In the genomic region with DNA sequence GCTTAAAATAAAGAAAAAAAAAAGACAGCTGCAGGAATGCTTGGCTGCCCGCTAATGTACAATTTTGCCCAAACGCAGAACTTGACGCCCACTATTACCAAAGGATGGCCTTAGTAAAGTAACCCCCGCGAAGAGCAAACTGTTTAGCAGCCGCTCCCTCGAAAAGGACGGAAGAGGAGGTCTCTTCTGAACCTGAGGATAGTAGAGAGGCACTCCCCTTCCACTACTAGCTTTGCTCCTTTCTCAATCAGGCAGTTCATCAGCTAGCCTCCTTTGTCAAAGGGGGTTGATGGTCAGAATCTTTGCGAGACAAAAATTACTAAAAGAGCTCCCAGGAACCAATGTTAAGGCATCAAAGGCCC, we compare ENCODE assay signal across 8 cellular contexts. TPM values are rescaled to one million over a fixed set of nuclear protein-coding genes. Genes with fewer than 3 reads are reported as not detected.
DNase-seq lines count a peak whose midpoint lies in the region; ATAC-seq and TF ChIP-seq lines count a peak whose summit lies in the region.

No MANE protein-coding gene starts in this region.

- TF ChIP-seq POLR2A in spleen (IDR thresholded peaks at IDR 0.05): no peak

- H3K4me1 ChIP-seq in spleen: peaks cover 17 to 49% (median 43%) of the 10 kb centered on the region in 6 donors

- H3K27ac ChIP-seq in spleen: peak overlapping the region; percentile 79 to 98 (median 98)

- no peak for TF ChIP-seq CTCF in astrocyte of the cerebellum (IDR thresholded peaks at IDR 0.05; ENCODE audit: low read depth, low read length, missing control alignments)
- TF ChIP-seq CTCF in spleen (IDR thresholded peaks at IDR 0.05 in 8 of 11, conservative IDR thresholded peaks at IDR 0.05 in 3 of 11): no peak

- no peaks in the 10 kb centered on the region for H3K9me3 ChIP-seq in spleen

- intact Hi-C loops in spleen (cut with DNase I; ENCODE audit: low total_unique reads): no loop called here

- no peak for ATAC-seq in GM21367 (IDR thresholded peaks at IDR 0.05; ENCODE audit: unreplicated experiment)

- H3K36me3 ChIP-seq in spleen: no peaks in the 10 kb centered on the region

- H3K4me3 ChIP-seq in astrocyte of the cerebellum (ENCODE audit: low read depth, low read length): peak overlapping the region; percentile 69
- H3K4me3 ChIP-seq in spleen: peak overlapping the region; percentile 22 to 95 (median 86)

- no peaks in the 10 kb centered on the region for H3K27me3 ChIP-seq in spleen (replicated peaks in 1 of 7)

- DNase-seq in NCI-H2107 treated with DMSO at 0.1 percent for 48 hours (lab: John Stamatoyannopoulos, UW; ENCODE audit: unreplicated experiment) (peak; percentile 63), NCI-H2107 (lab: John Stamatoyannopoulos, UW) (no peak), NCI-H1694 (lab: John Stamatoyannopoulos, UW) (peak; percentile 55), astrocyte of the cerebellum (ENCODE audit: low read depth) (no peak), iPS-NIHi7 (ENCODE audit: extremely low spot score) (peak; percentile 36), spleen (no peak), NCI-H524 treated with DMSO at 0.1 percent for 48 hours (lab: John Stamatoyannopoulos, UW) (no peak)

- 6 to 14% (median 12%) methylated on average over 9 of the region's 9 CpGs for WGBS in spleen, 5 donors

- in situ Hi-C loops in astrocyte of the cerebellum (cut with HindIII; ENCODE audit: low sequenced_read_pairs): no loop called here

RNA-seq across cellular contexts. Expression of gene CAB39L, which starts 0.6 kb away (rescaled TPM):
- total RNA-seq in spleen: 1 to 10 TPM; 5.0 to 7.5 (median 6.2) TPM
- 1 to 10 TPM; 1.6 to 3.2 (median 2.0) TPM for polyA plus RNA-seq in spleen

RNA-seq across cellular contexts. Expression of gene SETDB2, which starts 0.8 kb away (rescaled TPM):
- 10 to 100 TPM; 18.7 to 26.7 (median 21.9) TPM for total RNA-seq in spleen
- 1 to 10 TPM; 5.4 to 6.4 (median 6.1) TPM for polyA plus RNA-seq in spleen

RNA-seq across cellular contexts. Expression of gene PHF11, which starts 52.4 kb away (rescaled TPM):
- 10 to 100 TPM; 50.5 to 78.6 (median 67.0) TPM for total RNA-seq in spleen
- polyA plus RNA-seq in spleen: 100 to 1,000 TPM in 1 of 3 donors, 10 to 100 TPM in 2; 85.9 to 117 (median 85.9) TPM

Comparison
In these comparisons a context has a peak if more than half of its experiments do, and no peak if none do; other contexts are left out.
1. DNase-seq: peak in NCI-H2107 treated with DMSO at 0.1 percent for 48 hours (single experiment), NCI-H1694 (single experiment) and iPS-NIHi7 (single experiment); none in NCI-H2107 (single experiment), astrocyte of the cerebellum (single experiment), spleen (single experiment) and NCI-H524 treated with DMSO at 0.1 percent for 48 hours (single experiment).